In the genomic region with DNA sequence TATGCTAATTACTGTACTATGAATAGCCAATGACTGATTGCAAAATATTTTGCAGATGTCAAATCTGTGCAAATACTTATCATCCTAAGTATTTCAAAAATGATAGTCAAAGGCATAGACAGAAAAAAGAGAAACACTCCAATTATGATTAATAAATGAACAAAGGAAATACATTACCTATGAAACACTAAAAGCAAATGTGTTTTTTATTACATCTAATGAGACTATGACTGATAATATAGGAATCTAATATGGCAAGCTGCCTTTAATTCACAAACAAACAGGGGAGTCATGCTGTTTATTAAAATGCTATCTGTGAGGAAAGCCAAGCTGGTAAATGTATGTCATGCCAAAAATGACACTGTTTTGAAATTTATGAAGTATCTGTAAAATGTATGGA, we compare ENCODE assay signal across 13 cellular contexts.
A peak's percentile ranks its signal among the peaks of the same experiment; 100 is the strongest.
DNase-seq lines count a peak whose midpoint lies in the region; ATAC-seq, FAIRE-seq and TF ChIP-seq lines count a peak whose summit lies in the region.
"Had no signal": no experiment of that assay in that cellular context is flagged by ENCODE, and none has a peak within 500 bp of the region (broad histone marks: within the 10 kb centered on the region; RNA-seq: fewer than 3 reads in every experiment).

No MANE protein-coding gene starts in this region.

- no peaks in the 10 kb centered on the region for H3K27me3 ChIP-seq in PC-3 (ENCODE audit: low read length)

- BruUV-seq in PC-3 (replicated peaks; lab: Mats Ljungman, UMichigan), result no TSS peak

- ATAC-seq in PC-3, result no peak
- ATAC-seq: CD8-positive, alpha-beta T cell had no signal

- no peaks in the 10 kb centered on the region for H3K9me3 ChIP-seq in PC-3 (ENCODE audit: low read length)

- POLR2A ChIA-PET in PC-3 (lab: Charles Lee; ENCODE audit: unreplicated experiment), result interaction anchor here (0.7 kb wide), 1 partner anchor 881 kb away, joined by 4 read pairs; no protein-coding TSS in a partner anchor

- intact Hi-C loops in PC-3 (cut with micrococcal nuclease), result loop anchor here (5.0 to 10.0 kb wide), 4 partner anchors 318 to 1818 kb away; partner anchors contain the start of gene SOX4

- no peaks in the 10 kb centered on the region for H3K9me2 ChIP-seq in PC-3 (replicated peaks; ENCODE audit: low read length)

- FAIRE-seq in islet of Langerhans (lab: Jason Lieb, UNC) (peak; percentile 49), urothelium cell line (lab: Jason Lieb, UNC) (no peak)
- FAIRE-seq: D721Med had no signal

- CTCF ChIA-PET in PC-3 (lab: Charles Lee), result interaction anchor here (0.7 kb wide), 1 partner anchor 194 kb away, joined by 7 read pairs; no protein-coding TSS in a partner anchor

- H3K9ac ChIP-seq in PC-3 (ENCODE audit: low read length), result no peak overlapping the region

- peaks cover 18% of the 10 kb centered on the region for H3K4me1 ChIP-seq in PC-3 (ENCODE audit: insufficient read depth, low read length)

- DNase-seq in PC-3 (peak; percentile 28), epithelial cell of esophagus (ENCODE audit: low read depth) (peak; percentile 14), inferior parietal cortex (ENCODE audit: extremely low spot score) (no peak), middle frontal gyrus (ENCODE audit: extremely low spot score, low spot score) (no peak), urothelium cell line (ENCODE audit: low spot score) (no peak)
- DNase-seq: CD8-positive, alpha-beta T cell; COR-L47; DND-41; GDM1; GOT3; H9 had no signal

- TF ChIP-seq CTCF in PC-3 (conservative IDR thresholded peaks at IDR 0.05; ENCODE audit: low read depth, low read length), result no peak
- TF ChIP-seq CTCF in epithelial cell of esophagus (IDR thresholded peaks at IDR 0.05; ENCODE audit: insufficient read depth, low read depth, low read length, missing control alignments), result no peak

- H3F3A ChIP-seq in PC-3 (ENCODE audit: low read length, unreplicated experiment), result no peaks in the 10 kb centered on the region

- no peaks in the 10 kb centered on the region for H4K20me1 ChIP-seq in PC-3 (ENCODE audit: low read length)

- no peak overlapping the region for H3K4me3 ChIP-seq in PC-3 (ENCODE audit: low read length)
- no peak overlapping the region for H3K4me3 ChIP-seq in epithelial cell of esophagus (ENCODE audit: low read length)

- no peak overlapping the region for H3K27ac ChIP-seq in PC-3 (ENCODE audit: low read length)

- H3K79me2 ChIP-seq in PC-3 (ENCODE audit: low read length), result no peaks in the 10 kb centered on the region

- H3K36me3 ChIP-seq in PC-3 (ENCODE audit: low read depth, low read length), result no peaks in the 10 kb centered on the region

- H2AFZ ChIP-seq in PC-3 (ENCODE audit: low read length), result no peak overlapping the region

- H3K4me2 ChIP-seq in PC-3 (ENCODE audit: low read length), result no peak overlapping the region

Comparison
In these comparisons a context has a peak if more than half of its experiments do, and no peak if none do; other contexts are left out.
1. DNase-seq: peak in PC-3 (single experiment) and epithelial cell of esophagus (single experiment); none in inferior parietal cortex (single experiment), middle frontal gyrus (single experiment) and urothelium cell line (single experiment).